In the genomic region with DNA sequence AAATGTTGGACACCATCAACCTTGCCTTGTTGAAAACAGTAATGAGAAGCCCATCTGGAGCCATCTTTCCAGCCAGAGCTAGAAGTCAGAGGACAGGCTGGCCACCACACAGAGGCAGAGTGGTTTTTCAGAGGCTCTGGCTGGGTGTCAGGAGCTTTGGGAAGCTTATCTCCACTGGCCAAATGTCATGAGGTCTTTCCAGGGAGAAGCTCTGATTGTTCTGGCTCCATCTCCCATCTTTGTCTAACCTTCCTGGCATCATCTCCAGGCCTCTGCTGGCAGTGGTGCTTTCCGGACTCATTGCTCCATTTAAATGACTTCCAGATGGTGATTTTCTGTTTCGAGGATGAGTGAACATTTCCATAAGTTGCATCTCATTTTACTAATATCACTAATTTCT, we compare ENCODE assay signal across 14 cellular contexts.
"Had no signal": no experiment of that assay in that cellular context is flagged by ENCODE, and none has a peak within 500 bp of the region (broad histone marks: within the 10 kb centered on the region; RNA-seq: fewer than 3 reads in every experiment).

No MANE protein-coding gene starts in this region.

- H3K27me3 ChIP-seq: thyroid gland had no signal

- H3K4me3 ChIP-seq: dorsolateral prefrontal cortex, lung, thyroid gland had no signal

- H3K27me3 Mint-ChIP-seq: activated naive CD4-positive, alpha-beta T cell treated with anti-CD3 and anti-CD28 coated beads, Interleukin-2, amount 10 ng/mL, durations not matched to agents 7 days and 5 days had no signal

- H3K36me3 Mint-ChIP-seq: activated naive CD4-positive, alpha-beta T cell treated with anti-CD3 and anti-CD28 coated beads, Interleukin-2, amount 10 ng/mL, durations not matched to agents 7 days and 5 days; stimulated activated effector memory CD8-positive, alpha-beta T cell treated with anti-CD3 and anti-CD28 coated beads, Interleukin-12 subunit alpha, Interleukin-12 subunit beta, amount 100 ng/mL, for 72 hours had no signal

- H3K36me3 ChIP-seq: thyroid gland had no signal

- H3K27ac ChIP-seq: dorsolateral prefrontal cortex, thyroid gland had no signal

- H3K4me1 ChIP-seq: thyroid gland had no signal

- H3K4me1 Mint-ChIP-seq: activated naive CD4-positive, alpha-beta T cell treated with anti-CD3 and anti-CD28 coated beads, Interleukin-2, amount 10 ng/mL, durations not matched to agents 7 days and 5 days; endodermal cell; stimulated activated effector memory CD8-positive, alpha-beta T cell treated with anti-CD3 and anti-CD28 coated beads, Interleukin-12 subunit alpha, Interleukin-12 subunit beta, amount 100 ng/mL, for 72 hours had no signal

- H3K9me3 Mint-ChIP-seq: stimulated activated effector memory CD8-positive, alpha-beta T cell treated with anti-CD3 and anti-CD28 coated beads, Interleukin-12 subunit alpha, Interleukin-12 subunit beta, amount 100 ng/mL, for 72 hours had no signal

- H3K27ac Mint-ChIP-seq: activated naive CD4-positive, alpha-beta T cell treated with anti-CD3 and anti-CD28 coated beads, Interleukin-2, amount 10 ng/mL, durations not matched to agents 7 days and 5 days; activated T-helper 2 cell treated with anti-CD3 and anti-CD28 coated beads, Interferon-gamma antibody, Interleukin-2, Interleukin-4, amounts not matched to agents 10 μg/mL and 5 μg/mL and 100 μg/mL, durations not matched to agents 14 hours and 24 hours and 36 hours; endodermal cell; stimulated activated effector memory CD8-positive, alpha-beta T cell treated with anti-CD3 and anti-CD28 coated beads, Interleukin-12 subunit alpha, Interleukin-12 subunit beta, amount 100 ng/mL, for 72 hours had no signal

- H3K4me3 Mint-ChIP-seq: activated naive CD4-positive, alpha-beta T cell treated with anti-CD3 and anti-CD28 coated beads, Interleukin-2, amount 10 ng/mL, durations not matched to agents 7 days and 5 days; endodermal cell; stimulated activated effector memory CD8-positive, alpha-beta T cell treated with anti-CD3 and anti-CD28 coated beads, Interleukin-12 subunit alpha, Interleukin-12 subunit beta, amount 100 ng/mL, for 72 hours had no signal

- H3K9me3 ChIP-seq: thyroid gland had no signal

- ATAC-seq: activated CD4-positive, CD25-positive, alpha-beta regulatory T cell treated with anti-CD3 and anti-CD28 coated beads, Interleukin-2, amount 50 U/mL, for 24 hours; stimulated activated effector memory CD8-positive, alpha-beta T cell treated with anti-CD3 and anti-CD28 coated beads, Interleukin-12 subunit alpha, Interleukin-12 subunit beta, amount 100 ng/mL, for 72 hours had no signal

- DNase-seq: activated naive CD4-positive, alpha-beta T cell treated with anti-CD3 and anti-CD28 coated beads, Interleukin-2, amount 10 ng/mL, durations not matched to agents 7 days and 5 days; activated T-cell treated with anti-CD3 and anti-CD28 coated beads, Interleukin-2, amount 50 U/mL, for 1 hour; dorsolateral prefrontal cortex; endodermal cell; foreskin melanocyte; head of caudate nucleus; midbrain; stimulated activated CD4-positive, alpha-beta T cell treated with anti-CD3 and anti-CD28 coated beads, Interleukin-12 subunit alpha, Interleukin-12 subunit beta, amount 100 ng/mL, for 4 hours; stimulated activated CD4-positive, alpha-beta T cell treated with anti-CD3 and anti-CD28 coated beads, Interleukin-2, amount 100 ng/mL, for 24 hours; thyroid gland had no signal
